8 cellular contexts compared by ENCODE assay signal in genomic region chr4:499563-499962, GRCh38. TPM values are rescaled to one million over a fixed set of nuclear protein-coding genes. Genes with fewer than 3 reads are reported as not detected.
A peak's percentile ranks its signal among the peaks of the same experiment; 100 is the strongest.
DNase-seq lines count a peak whose midpoint lies in the region; TF ChIP-seq lines count a peak whose summit lies in the region.

No MANE protein-coding gene starts in this region.

- intact Hi-C loops in OCI-LY7 (cut with micrococcal nuclease; ENCODE audit: unreplicated experiment), result loop anchor here (1.0 kb wide), 1 partner anchor 25 kb away; no protein-coding TSS in a partner anchor
- intact Hi-C loops in head of caudate nucleus (cut with DNase I), result no loop called here

- CTCF ChIA-PET in OCI-LY7 (lab: Charles Lee; ENCODE audit: unreplicated experiment), result no interaction called here

- H3K27ac ChIP-seq in OCI-LY7 (ENCODE audit: low read depth, low read length, poor library complexity, severe bottlenecking), result peak overlapping the region; percentile 50
- H3K27ac ChIP-seq in esophagus (ENCODE audit: low read depth in 2 of 2, low read length in 1 of 2), result peak overlapping the region; percentile 71 to 87

- peak overlapping the region; percentile 96 for H3K4me3 Mint-ChIP-seq in progenitor cell of endocrine pancreas (ENCODE audit: low read depth)

- peaks cover 38% of the 10 kb centered on the region for H3K79me2 ChIP-seq in OCI-LY7 (ENCODE audit: insufficient read depth, low read depth, low read length)

- peaks cover 37% of the 10 kb centered on the region for H3K36me3 Mint-ChIP-seq in progenitor cell of endocrine pancreas (ENCODE audit: insufficient read depth)

- H3K4me1 ChIP-seq in OCI-LY7 (ENCODE audit: insufficient read depth, low read length, poor library complexity, severe bottlenecking), result peaks cover 13% of the 10 kb centered on the region
- peaks cover 4 to 8% of the 10 kb centered on the region in 2 donors for H3K4me1 ChIP-seq in esophagus (ENCODE audit: control insufficient read depth in 2 of 2, insufficient read depth in 2 of 2, low read length in 1 of 2)

- H4K20me1 ChIP-seq in OCI-LY7 (ENCODE audit: insufficient read depth, low read length), result no peaks in the 10 kb centered on the region

- WGBS in esophagus, 2 donors, result 3% methylated on average over 15 of the region's 15 CpGs

- POLR2A ChIA-PET in OCI-LY7 (lab: Charles Lee), result interaction anchor here (0.9 kb wide), 1 partner anchor 375 kb away, joined by 3 read pairs; the partner anchor contains the start of gene ZNF718

- H3K27me3 Mint-ChIP-seq in progenitor cell of endocrine pancreas, result no peaks in the 10 kb centered on the region

- H3K9me3 ChIP-seq in OCI-LY7 (ENCODE audit: low read length) (peaks cover 14% of the 10 kb centered on the region; the same call in 1 of the 2 replicates), esophagus (ENCODE audit: control insufficient read depth in 2 of 2, insufficient read depth in 1 of 2, low read depth in 1 of 2, low read length in 1 of 2) (peaks cover 0 to 7% of the 10 kb centered on the region in 2 donors)

- H3K36me3 ChIP-seq in OCI-LY7 (ENCODE audit: insufficient read depth, low read length), result peaks cover 56% of the 10 kb centered on the region
- H3K36me3 ChIP-seq in esophagus (ENCODE audit: control insufficient read depth in 2 of 2, insufficient read depth in 2 of 2, low read length in 1 of 2), result peaks cover 4 to 13% of the 10 kb centered on the region in 2 donors

- H3K4me2 ChIP-seq in OCI-LY7 (ENCODE audit: low read length), result peak overlapping the region; percentile 92

- H3K4me3 ChIP-seq in OCI-LY7 (ENCODE audit: low read depth, low read length, poor library complexity, severe bottlenecking) (peak overlapping the region; percentile 96), esophagus (ENCODE audit: low read depth in 1 of 2, low read length in 2 of 2) (peak overlapping the region; percentile 71 to 72)

- H3K4me1 Mint-ChIP-seq in progenitor cell of endocrine pancreas (ENCODE audit: low read depth), result peaks cover 13% of the 10 kb centered on the region

- DNase-seq in DMS53 (lab: John Stamatoyannopoulos, UW), result peak; percentile 57
- DNase-seq in DMS53 treated with DMSO at 0.1 percent for 48 hours (lab: John Stamatoyannopoulos, UW; ENCODE audit: unreplicated experiment), result no peak
- no peak for DNase-seq in OCI-LY7 (ENCODE audit: low spot score)
- DNase-seq in progenitor cell of endocrine pancreas (ENCODE audit: low spot score, unreplicated experiment), result no peak
- no peak for DNase-seq in NCI-H1436 (lab: John Stamatoyannopoulos, UW)
- no peak for DNase-seq in head of caudate nucleus
- no peak for DNase-seq in COR-L47 (lab: John Stamatoyannopoulos, UW)

- H3K27ac Mint-ChIP-seq in progenitor cell of endocrine pancreas, result peak overlapping the region; percentile 99

- TF ChIP-seq CTCF in OCI-LY7 (conservative IDR thresholded peaks at IDR 0.05; ENCODE audit: low read length) (no peak), progenitor cell of endocrine pancreas (IDR thresholded peaks at IDR 0.05; ENCODE audit: unreplicated experiment) (no peak)

- no TSS peak for BruUV-seq in OCI-LY7 (replicated peaks; lab: Mats Ljungman, UMichigan)

- no peaks in the 10 kb centered on the region for H3K9me2 ChIP-seq in OCI-LY7 (ENCODE audit: insufficient read depth, low read length)

- peak overlapping the region; percentile 84; the same call in 1 of the 2 replicates for H2AFZ ChIP-seq in OCI-LY7 (ENCODE audit: low read length)

- H3K9me3 Mint-ChIP-seq in progenitor cell of endocrine pancreas (ENCODE audit: low read depth), result peaks cover 9% of the 10 kb centered on the region

- H3K27me3 ChIP-seq in esophagus (ENCODE audit: control insufficient read depth in 1 of 2, insufficient read depth in 2 of 2, low read length in 2 of 2), result no peaks in the 10 kb centered on the region

RNA-seq across cellular contexts. Expression of gene PIGG, which starts 0.6 kb away (rescaled TPM):
- total RNA-seq in OCI-LY7 (2014; rRNA removed; shearing (Covaris generic)), result 30.9 and 32.0 TPM in 2 replicates
- total RNA-seq in OCI-LY7 (2022), result 60.6 and 60.7 TPM in 2 replicates
- 10 to 100 TPM; 18.7 to 37.4 TPM for polyA plus RNA-seq in esophagus
- total RNA-seq in progenitor cell of endocrine pancreas, result 73.5 and 76.6 TPM in 2 replicates

RNA-seq across cellular contexts. Expression of gene ZNF721, which starts 0.6 kb away (rescaled TPM):
- 48.1 and 51.1 TPM in 2 replicates for total RNA-seq in OCI-LY7 (2014; rRNA removed; shearing (Covaris generic))
- total RNA-seq in OCI-LY7 (2022) (64.1 and 67.2 TPM in 2 replicates), progenitor cell of endocrine pancreas (48.6 and 48.7 TPM in 2 replicates)
- polyA plus RNA-seq in esophagus, result 1 to 10 TPM; 6.9 to 7.0 TPM
